9 cellular contexts compared by ENCODE assay signal in the genomic region with DNA sequence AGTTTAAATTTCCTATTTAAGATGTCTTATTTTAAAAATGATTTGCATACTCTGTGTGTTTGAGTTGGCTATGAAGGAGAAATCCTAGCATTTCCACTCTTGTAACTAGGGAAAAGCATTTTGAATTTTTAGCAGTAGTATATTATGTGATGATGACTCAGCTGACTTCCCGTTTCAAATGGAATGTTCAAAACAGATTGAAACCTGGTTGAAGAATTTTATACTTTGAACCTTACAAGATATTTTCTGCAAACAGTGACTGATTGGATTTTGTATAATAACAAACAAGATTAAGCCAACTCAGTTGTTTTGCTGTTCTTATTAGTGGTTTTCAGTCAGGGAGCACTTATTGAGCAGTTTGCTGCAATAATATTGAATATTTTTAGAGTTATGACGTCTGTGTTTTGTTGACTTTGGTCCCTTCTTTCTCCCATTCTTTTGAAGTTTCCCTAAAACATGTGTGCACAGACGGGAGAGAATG. TPM values are rescaled to one million over a fixed set of nuclear protein-coding genes. Genes with fewer than 3 reads are reported as not detected.
A peak's percentile ranks its signal among the peaks of the same experiment; 100 is the strongest.
DNase-seq lines count a peak whose midpoint lies in the region; ATAC-seq, FAIRE-seq and TF ChIP-seq lines count a peak whose summit lies in the region.
"Had no signal": no experiment of that assay in that cellular context is flagged by ENCODE, and none has a peak within 500 bp of the region (broad histone marks: within the 10 kb centered on the region; RNA-seq: fewer than 3 reads in every experiment).

No MANE protein-coding gene starts in this region.

- peaks cover 91% of the 10 kb centered on the region for H3K79me2 ChIP-seq in GM12878 (ENCODE audit: control insufficient read depth, insufficient read depth, low read length)

- RAD21 ChIA-PET in GM12878 (lab: Charles Lee; ENCODE audit: unreplicated experiment) = no interaction called here

- BruUV-seq in GM12878 (replicated peaks; lab: Mats Ljungman, UMichigan) = no TSS peak

- 33% methylated on average over 3 of the region's 3 CpGs for WGBS in GM12878 (ENCODE audit: insufficient coverage, insufficient replicate concordance, low lambda C conversion rate, missing lambda C conversion rate)

- H3K27ac ChIP-seq in GM12878 (ENCODE audit: control insufficient read depth, insufficient read depth) (no peak overlapping the region), left lung (peak overlapping the region; percentile 10 to 42), tibial artery (peak overlapping the region; percentile 48 to 66)
- H3K27ac ChIP-seq in CD8-positive, alpha-beta T cell (ENCODE audit: low read depth, low read length) = no peak overlapping the region

- no peak for FAIRE-seq in GM12878 (lab: Jason Lieb, UNC)

- in situ Hi-C loops in GM12878 (cut with MboI) = no loop called here

- H3K4me3 Mint-ChIP-seq in CD8-positive, alpha-beta T cell = no peak overlapping the region
- H3K4me3 Mint-ChIP-seq in activated naive CD4-positive, alpha-beta T cell treated with anti-CD3 and anti-CD28 coated beads for 36 hours = no peak overlapping the region

- no peaks in the 10 kb centered on the region for H3K9me3 Mint-ChIP-seq in CD8-positive, alpha-beta T cell
- H3K9me3 Mint-ChIP-seq in activated naive CD4-positive, alpha-beta T cell treated with anti-CD3 and anti-CD28 coated beads for 36 hours = peaks cover 1% of the 10 kb centered on the region

- no peak for TF ChIP-seq EP300 in GM12878 (IDR thresholded peaks at IDR 0.05; ENCODE audit: borderline replicate concordance in 1 of 2, control insufficient read depth in 1 of 2, low read depth in 2 of 2, low read length in 2 of 2)

- SMC1A ChIA-PET in GM12878 (lab: Charles Lee; ENCODE audit: uncharacterized antibody, unreplicated experiment) = interaction anchor here (1.0 kb wide), 3 partner anchors 10 to 31 kb away, joined by 3 read pairs; no protein-coding TSS in a partner anchor

- no peaks in the 10 kb centered on the region for H3K27me3 ChIP-seq in GM12878 (replicated peaks in 1 of 2; ENCODE audit: control insufficient read depth in 2 of 2, insufficient read depth in 2 of 2, low read length in 1 of 2)
- H3K27me3 ChIP-seq in left lung = no peaks in the 10 kb centered on the region
- H3K27me3 ChIP-seq in tibial artery = no peaks in the 10 kb centered on the region
- H3K27me3 ChIP-seq in CD8-positive, alpha-beta T cell (ENCODE audit: insufficient read depth, low read length) = no peaks in the 10 kb centered on the region
- H3K27me3 ChIP-seq: BE2C had no signal

- intact Hi-C loops in GM12878 (cut with micrococcal nuclease; ENCODE audit: unreplicated experiment) (no loop called here), left lung (cut with DNase I) (no loop called here), tibial artery (cut with DNase I; ENCODE audit: low total_unique reads) (no loop called here)
- intact Hi-C loops in CD8-positive, alpha-beta T cell (cut with DNase I, micrococcal nuclease) = loop anchor here in 1 of 2 experiments (10.0 kb wide), 2 partner anchors 277 to 517 kb away; a partner anchor contains a TSS
- intact Hi-C loops in activated naive CD4-positive, alpha-beta T cell treated with anti-CD3 and anti-CD28 coated beads for 36 hours (cut with micrococcal nuclease) = no loop called here

- 0 out of 2 replicates have a peak overlapping the region, but pooled peaks have one; percentile 14 for H3K9ac ChIP-seq in GM12878 (ENCODE audit: control insufficient read depth, insufficient read depth, low read length)

- H3K4me1 Mint-ChIP-seq in CD8-positive, alpha-beta T cell (ENCODE audit: low read depth) = peaks cover 95% of the 10 kb centered on the region
- H3K4me1 Mint-ChIP-seq in activated naive CD4-positive, alpha-beta T cell treated with anti-CD3 and anti-CD28 coated beads for 36 hours (ENCODE audit: low read depth) = peaks cover 90% of the 10 kb centered on the region

- H3K9me3 ChIP-seq in GM12878 (replicated peaks; ENCODE audit: control insufficient read depth, insufficient read depth, low read length) (no peaks in the 10 kb centered on the region), left lung (no peaks in the 10 kb centered on the region), tibial artery (no peaks in the 10 kb centered on the region)
- no peaks in the 10 kb centered on the region for H3K9me3 ChIP-seq in CD8-positive, alpha-beta T cell (ENCODE audit: low read length)
- H3K9me3 ChIP-seq: BE2C had no signal

- no peak for TF ChIP-seq POLR2A in GM12878 (IDR thresholded peaks at IDR 0.05; ENCODE audit: low read depth, low read length)

- TF ChIP-seq CTCF in GM12878 (IDR thresholded peaks at IDR 0.05 in 2 of 3, conservative IDR thresholded peaks at IDR 0.05 in 1 of 3; ENCODE audit: control insufficient read depth in 2 of 3, extremely low read depth in 1 of 3, insufficient read depth in 1 of 3, low read depth in 3 of 3, low read length in 3 of 3) = no peak
- no peak for TF ChIP-seq CTCF in left lung (IDR thresholded peaks at IDR 0.05)
- no peak for TF ChIP-seq CTCF in tibial artery (IDR thresholded peaks at IDR 0.05)
- TF ChIP-seq CTCF in CD8-positive, alpha-beta T cell (IDR thresholded peaks at IDR 0.05) = no peak

- H3K4me3 ChIP-seq in GM12878 = 0 out of 2 replicates have a peak overlapping the region, but pooled peaks have one; percentile 3
- no peak overlapping the region for H3K4me3 ChIP-seq in left lung
- H3K4me3 ChIP-seq in tibial artery = peak overlapping the region; percentile 11 to 22
- no peak overlapping the region for H3K4me3 ChIP-seq in CD8-positive, alpha-beta T cell (ENCODE audit: low read depth, low read length)

- no peak for TF ChIP-seq RAD21 in GM12878 (IDR thresholded peaks at IDR 0.05; ENCODE audit: insufficient read depth, low read depth, low read length)

- CTCF ChIA-PET in GM12878 (lab: Yijun Ruan, JAX) = interaction anchor here (0.6 to 1.8 kb wide), 2 partner anchors 17 to 24 kb away, joined by 4 read pairs; no protein-coding TSS in a partner anchor
- CTCF ChIA-PET in CD8-positive, alpha-beta T cell (lab: Charles Lee) = interaction anchor here (1.0 to 1.4 kb wide), 2 partner anchors 11 to 220 kb away, joined by 3 read pairs; no protein-coding TSS in a partner anchor
- CTCF ChIA-PET in activated naive CD4-positive, alpha-beta T cell treated with anti-CD3 and anti-CD28 coated beads for 36 hours (lab: Charles Lee) = interaction anchor here (1.3 kb wide), 1 partner anchor 11 kb away, joined by 3 read pairs; no protein-coding TSS in a partner anchor

- H3K36me3 ChIP-seq in GM12878 (ENCODE audit: control insufficient read depth in 2 of 2, insufficient read depth in 2 of 2, low read length in 1 of 2) = peaks cover 2 to 11% of the 10 kb centered on the region in 2 experiments; a peak in 3 of 4 replicates
- peaks cover 0 to 11% of the 10 kb centered on the region in 2 donors for H3K36me3 ChIP-seq in left lung
- H3K36me3 ChIP-seq in tibial artery = peaks cover 0 to 10% (median 0%) of the 10 kb centered on the region in 3 donors
- peaks cover 4% of the 10 kb centered on the region for H3K36me3 ChIP-seq in CD8-positive, alpha-beta T cell (ENCODE audit: insufficient read depth, low read length)

- POLR2A ChIA-PET in GM12878 (lab: Charles Lee) = interaction anchor here (0.6 kb wide), 1 partner anchor 323 kb away, joined by 5 read pairs; no protein-coding TSS in a partner anchor
- POLR2A ChIA-PET in CD8-positive, alpha-beta T cell (lab: Charles Lee) = no interaction called here

- ATAC-seq in GM12878 = no peak
- ATAC-seq in left lung = peak; percentile 66
- no peak for ATAC-seq in CD8-positive, alpha-beta T cell

- H2AFZ ChIP-seq in GM12878 (ENCODE audit: control insufficient read depth, low read depth, low read length) = no peak overlapping the region

- H3K36me3 Mint-ChIP-seq in CD8-positive, alpha-beta T cell = peaks cover 52% of the 10 kb centered on the region
- peaks cover 32% of the 10 kb centered on the region for H3K36me3 Mint-ChIP-seq in activated naive CD4-positive, alpha-beta T cell treated with anti-CD3 and anti-CD28 coated beads for 36 hours (ENCODE audit: low read depth)

- H3K4me2 ChIP-seq in GM12878 (ENCODE audit: control insufficient read depth, insufficient read depth) = peak overlapping the region; percentile 41; the same call in 1 of the 2 replicates

- H3K4me1 ChIP-seq in GM12878 (ENCODE audit: control insufficient read depth, insufficient read depth, low read length) (peaks cover 38% of the 10 kb centered on the region), left lung (peaks cover 16 to 83% of the 10 kb centered on the region in 2 donors), tibial artery (peaks cover 0 to 99% (median 49%) of the 10 kb centered on the region in 4 donors)
- peaks cover 43% of the 10 kb centered on the region for H3K4me1 ChIP-seq in CD8-positive, alpha-beta T cell (ENCODE audit: insufficient read depth, low read length)

- no peaks in the 10 kb centered on the region; the same call in 1 of the 2 replicates for H4K20me1 ChIP-seq in GM12878 (ENCODE audit: control insufficient read depth, insufficient read depth)

- DNase-seq in NOMO-1 treated with DMSO at 0.1 percent for 48 hours (lab: John Stamatoyannopoulos, UW; ENCODE audit: unreplicated experiment) (peak; percentile 30), NOMO-1 treated with dmso at 0.1 percent for 144 hours (lab: John Stamatoyannopoulos, UW; ENCODE audit: unreplicated experiment) (no peak), GM12878 (ENCODE audit: low read depth, low spot score) (no peak), left lung (no peak), tibial artery (no peak), DMS79 treated with DMSO at 0.1 percent for 48 hours (lab: John Stamatoyannopoulos, UW) (no peak)
- no peak for DNase-seq in CD8-positive, alpha-beta T cell
- no peak for DNase-seq in activated naive CD4-positive, alpha-beta T cell treated with anti-CD3 and anti-CD28 coated beads for 36 hours
- DNase-seq: BE2C had no signal

- H3K27ac Mint-ChIP-seq in CD8-positive, alpha-beta T cell = no peak overlapping the region
- no peak overlapping the region for H3K27ac Mint-ChIP-seq in activated naive CD4-positive, alpha-beta T cell treated with anti-CD3 and anti-CD28 coated beads for 36 hours

- H3K27me3 Mint-ChIP-seq in CD8-positive, alpha-beta T cell (ENCODE audit: low read depth) = no peaks in the 10 kb centered on the region
- no peaks in the 10 kb centered on the region for H3K27me3 Mint-ChIP-seq in activated naive CD4-positive, alpha-beta T cell treated with anti-CD3 and anti-CD28 coated beads for 36 hours (ENCODE audit: low read depth)

RNA-seq across cellular contexts. Expression of a gene that starts 8.0 kb away (rescaled TPM):
- 165 and 188 TPM in 2 replicates for total RNA-seq in GM12878 (2013; cell fraction: nucleolus; rRNA removed)
- 28.2 and 33.5 TPM in 2 replicates for total RNA-seq in GM12878 (2014; rRNA removed)
- total RNA-seq in GM12878 (2014; rRNA removed; fragmentation: Illumina TruSeq; extraction: Trizol) = 31.9 and 32.2 TPM in 2 replicates
- total RNA-seq in GM12878 (2021) = 35.3 and 41.3 TPM in 2 replicates
- 10.9 TPM for polyA plus RNA-seq in GM12878 (2011; ENCODE audit: low read depth)
- polyA plus RNA-seq in GM12878 (2011; rRNA removed) = 35.7 and 37.1 TPM in 2 replicates
- 34.2 and 40.7 TPM in 2 replicates for polyA plus RNA-seq in GM12878 (2011; cell fraction: cytosol; rRNA removed)
- polyA plus RNA-seq in GM12878 (2011; cell fraction: nucleus; rRNA removed) = 78.5 and 90.6 TPM in 2 replicates
- 16.5 and 16.8 TPM in 2 replicates for polyA plus RNA-seq in GM12878 (2012)
- polyA plus RNA-seq in GM12878 (2014; fragmentation: Illumina TruSeq; extraction: Trizol) = 36.9 and 56.5 TPM in 2 replicates
- 1 to 10 TPM; 4.6 to 4.9 TPM for polyA plus RNA-seq in GM12878 (2014; fragmentation: Nextera tagmentation; extraction: Ambion mirVana)
- 31.2 and 34.7 TPM in 2 replicates for polyA plus RNA-seq in GM12878 (2014; rRNA removed)
- 10 to 100 TPM; 25.9 TPM for polyA plus RNA-seq in GM12878 (2016; fragmentation: Nextera tagmentation; extraction: Ambion mirVana)
- 61.0 and 82.4 TPM in 2 replicates for polyA minus RNA-seq in GM12878 (2011; rRNA and poly(A)+ RNA removed)
- 17.1 and 19.3 TPM in 2 replicates for polyA minus RNA-seq in GM12878 (2011; cell fraction: cytosol; rRNA and poly(A)+ RNA removed)
- 56.8 and 91.5 TPM in 2 replicates for polyA minus RNA-seq in GM12878 (2011; cell fraction: nucleus; rRNA and poly(A)+ RNA removed)
- total RNA-seq in left lung = 10 to 100 TPM; 34.0 to 40.6 TPM
- total RNA-seq in CD8-positive, alpha-beta T cell = 10 to 100 TPM; 65.2 to 73.4 TPM
- 10 to 100 TPM; 37.2 to 39.0 TPM for total RNA-seq in activated naive CD4-positive, alpha-beta T cell treated with anti-CD3 and anti-CD28 coated beads for 36 hours

Comparison
In these comparisons a context has a peak if more than half of its experiments do, and no peak if none do; other contexts are left out.
1. H3K27ac ChIP-seq: peak in left lung (2 of 2) and tibial artery (2 of 2); none in GM12878 (single experiment) and CD8-positive, alpha-beta T cell (single experiment).
2. H3K4me3 ChIP-seq: peak in GM12878 (single experiment) and tibial artery (2 of 2); none in left lung (0 of 2) and CD8-positive, alpha-beta T cell (single experiment).